In the genomic region with DNA sequence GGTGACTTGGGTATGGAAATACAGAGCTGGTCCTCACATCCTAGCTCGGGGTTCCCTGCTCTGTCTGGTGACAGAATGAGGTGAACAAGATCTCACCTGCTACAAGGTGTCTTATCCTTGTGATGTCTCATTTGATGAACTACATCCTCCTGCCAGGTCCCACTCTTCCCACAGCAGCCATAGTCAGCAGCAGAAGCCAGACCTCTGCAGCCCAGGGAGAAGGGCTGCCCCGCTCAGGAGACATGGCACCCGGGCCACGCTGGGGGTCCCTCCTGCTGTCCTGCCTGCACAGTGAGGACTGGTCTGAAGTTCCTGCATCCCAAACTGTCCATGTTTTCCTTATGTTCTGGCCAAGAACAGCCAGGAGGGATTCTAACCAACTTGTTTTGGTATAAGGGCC, we compare ENCODE assay signal across 7 cellular contexts.
"Had no signal": no experiment of that assay in that cellular context is flagged by ENCODE, and none has a peak within 500 bp of the region (broad histone marks: within the 10 kb centered on the region; RNA-seq: fewer than 3 reads in every experiment).

No MANE protein-coding gene starts in this region.

- H3K4me3 Mint-ChIP-seq: IgD-negative memory B cell had no signal

- H3K36me3 Mint-ChIP-seq: IgD-negative memory B cell had no signal

- H3K27ac ChIP-seq: HL-60 had no signal

- H3K27ac Mint-ChIP-seq: IgD-negative memory B cell had no signal

- H3K9me3 Mint-ChIP-seq: IgD-negative memory B cell had no signal

- H3K4me3 ChIP-seq: K562 had no signal

- FAIRE-seq: HepG2, K562 had no signal

- ATAC-seq: HepG2, K562 had no signal

- DNase-seq: IMR-90, KBM-7, KG1 had no signal

- H3K4me1 Mint-ChIP-seq: IgD-negative memory B cell had no signal
